ENCODE assay signal across 8 cellular contexts in the genomic region with DNA sequence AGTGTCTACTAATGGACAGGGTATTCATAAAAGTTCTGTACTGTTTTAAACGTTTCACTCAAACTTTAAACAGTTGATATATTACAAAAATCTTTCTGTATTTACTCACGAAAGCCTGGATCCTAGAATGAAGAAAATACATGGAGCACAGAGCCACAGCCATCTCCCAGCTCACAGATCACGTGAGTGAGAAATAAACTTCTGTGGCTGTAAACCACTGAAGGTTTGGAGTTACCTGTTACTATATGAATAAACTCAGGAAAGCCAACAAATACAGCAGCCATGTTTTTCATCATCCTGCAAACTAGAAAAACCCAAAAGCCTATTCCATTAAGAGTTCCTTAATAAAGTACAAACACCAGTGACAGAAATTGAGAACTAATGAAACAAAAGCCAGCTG. TPM values are rescaled to one million over a fixed set of nuclear protein-coding genes. Genes with fewer than 3 reads are reported as not detected.
A peak's percentile ranks its signal among the peaks of the same experiment; 100 is the strongest.
DNase-seq lines count a peak whose midpoint lies in the region; ATAC-seq, FAIRE-seq and TF ChIP-seq lines count a peak whose summit lies in the region.

No MANE protein-coding gene starts in this region.

- no peaks in the 10 kb centered on the region for H3K9me2 ChIP-seq in OCI-LY7 (ENCODE audit: insufficient read depth, low read length)

- peaks cover 38% of the 10 kb centered on the region for H3K4me1 ChIP-seq in OCI-LY7 (ENCODE audit: insufficient read depth, low read length, poor library complexity, severe bottlenecking)
- peaks cover 10% of the 10 kb centered on the region for H3K4me1 ChIP-seq in endothelial cell of umbilical vein (ENCODE audit: control insufficient read depth, extremely low read depth, insufficient read depth, low read length)
- peaks cover 0 to 9% of the 10 kb centered on the region in 2 donors for H3K4me1 ChIP-seq in neuronal stem cell (ENCODE audit: control insufficient read depth in 2 of 2, insufficient read depth in 1 of 2, low read depth in 1 of 2, low read length in 2 of 2)

- H3K27me3 ChIP-seq in CD4-positive, alpha-beta T cell (ENCODE audit: control insufficient read depth, insufficient read depth, low read length): no peaks in the 10 kb centered on the region
- H3K27me3 ChIP-seq in endothelial cell of umbilical vein (ENCODE audit: control insufficient read depth in 2 of 2, insufficient read depth in 2 of 2, low read length in 2 of 2): no peaks in the 10 kb centered on the region
- no peaks in the 10 kb centered on the region for H3K27me3 ChIP-seq in neuronal stem cell (ENCODE audit: control insufficient read depth in 3 of 3, insufficient read depth in 3 of 3, low read depth in 1 of 3, low read length in 3 of 3)

- H2BK5ac ChIP-seq in neuronal stem cell (ENCODE audit: low read length): no peak overlapping the region

- CTCF ChIA-PET in CD4-positive, alpha-beta T cell (lab: Charles Lee): interaction anchor here (2.5 kb wide), 1 partner anchor 10 kb away, joined by 20 read pairs; a partner anchor contains a TSS
- CTCF ChIA-PET in OCI-LY7 (lab: Charles Lee; ENCODE audit: unreplicated experiment) (interaction anchor here (1.5 to 1.6 kb wide), 2 partner anchors 8 to 35 kb away, joined by 4 to 5 read pairs; a partner anchor contains a TSS), endothelial cell of umbilical vein (lab: Charles Lee) (interaction anchor here (0.7 to 2.9 kb wide), 2 partner anchors 8 to 15 kb away, joined by 4 to 20 read pairs; a partner anchor contains a TSS)

- peak overlapping the region; percentile 87 for H3K4me3 ChIP-seq in OCI-LY7 (ENCODE audit: low read depth, low read length, poor library complexity, severe bottlenecking)
- H3K4me3 ChIP-seq in endothelial cell of umbilical vein (replicated peaks in 1 of 3; ENCODE audit: insufficient read depth in 1 of 3, low read depth in 1 of 3, low read length in 3 of 3): peak overlapping the region; percentile 62 to 93 (median 88)
- peak overlapping the region; percentile 71 to 90 for H3K4me3 ChIP-seq in neuronal stem cell (ENCODE audit: low read length in 2 of 2)

- H3K9me3 ChIP-seq in CD4-positive, alpha-beta T cell (ENCODE audit: control insufficient read depth, low read length): no peaks in the 10 kb centered on the region
- no peaks in the 10 kb centered on the region for H3K9me3 ChIP-seq in OCI-LY7 (ENCODE audit: low read length)
- H3K9me3 ChIP-seq in endothelial cell of umbilical vein (replicated peaks; ENCODE audit: control insufficient read depth, insufficient read depth, low read length): no peaks in the 10 kb centered on the region
- no peaks in the 10 kb centered on the region for H3K9me3 ChIP-seq in neuronal stem cell (replicated peaks in 1 of 2; ENCODE audit: control insufficient read depth in 2 of 2, insufficient read depth in 1 of 2, low read depth in 1 of 2, low read length in 2 of 2)

- H3K4me3 Mint-ChIP-seq in CD4-positive, alpha-beta T cell: peak overlapping the region; percentile 94

- H3K4me1 Mint-ChIP-seq in CD4-positive, alpha-beta T cell (ENCODE audit: low read depth): peaks cover 52% of the 10 kb centered on the region

- peak overlapping the region; percentile 95 for H3K9ac ChIP-seq in endothelial cell of umbilical vein (replicated peaks; ENCODE audit: extremely low read depth, insufficient read depth, low read length)
- H3K9ac ChIP-seq in neuronal stem cell (ENCODE audit: low read depth, low read length, poor library complexity): no peak overlapping the region

- peak overlapping the region; percentile 95 for H3K27ac Mint-ChIP-seq in CD4-positive, alpha-beta T cell

- no peak overlapping the region for H3K4ac ChIP-seq in neuronal stem cell (ENCODE audit: low read length)

- dilution Hi-C loops in endothelial cell of umbilical vein (cut with MboI; ENCODE audit: extremely low pct_ligation_motif_present, low sequenced_read_pairs): no loop called here

- no peaks in the 10 kb centered on the region for H3K9me3 Mint-ChIP-seq in CD4-positive, alpha-beta T cell

- H3K9me1 ChIP-seq in endothelial cell of umbilical vein (replicated peaks; ENCODE audit: control insufficient read depth, extremely low read depth, insufficient read depth, low read length): no peaks in the 10 kb centered on the region

- no peak for TF ChIP-seq CTCF in CD4-positive, alpha-beta T cell (IDR thresholded peaks at IDR 0.05)
- TF ChIP-seq CTCF in OCI-LY7 (conservative IDR thresholded peaks at IDR 0.05; ENCODE audit: low read length) (no peak), endothelial cell of umbilical vein (IDR thresholded peaks at IDR 0.05; ENCODE audit: extremely low read depth in 1 of 2, insufficient read depth in 1 of 2, low read depth in 1 of 2, low read length in 2 of 2) (no peak)

- DNase-seq in CD4-positive, alpha-beta T cell: no peak
- DNase-seq in OCI-LY7 (ENCODE audit: low spot score) (no peak), endothelial cell of umbilical vein (ENCODE audit: low read depth, low spot score) (no peak), neuronal stem cell (ENCODE audit: low spot score) (no peak), NCI-H524 (lab: John Stamatoyannopoulos, UW) (no peak)
- DNase-seq in stimulated activated CD4-positive, alpha-beta T cell treated with anti-CD3 and anti-CD28 coated beads, Interleukin-2, amount 100 ng/mL, for 24 hours: no peak

- H2AFZ ChIP-seq in OCI-LY7 (ENCODE audit: low read length) (peak overlapping the region; percentile 72; the same call in 1 of the 2 replicates), endothelial cell of umbilical vein (ENCODE audit: low read depth, low read length) (peak overlapping the region; percentile 51), neuronal stem cell (ENCODE audit: low read length) (no peak overlapping the region)

- no peak overlapping the region for H3K14ac ChIP-seq in neuronal stem cell (ENCODE audit: low read length)

- H3K36me3 Mint-ChIP-seq in CD4-positive, alpha-beta T cell (ENCODE audit: low read depth): peaks cover 39% of the 10 kb centered on the region

- BruUV-seq in OCI-LY7 (replicated peaks; lab: Mats Ljungman, UMichigan) (no TSS peak), endothelial cell of umbilical vein (replicated peaks; lab: Mats Ljungman, UMichigan) (no TSS peak)

- H3K36me3 ChIP-seq in OCI-LY7 (ENCODE audit: insufficient read depth, low read length): peaks cover 27% of the 10 kb centered on the region
- H3K36me3 ChIP-seq in endothelial cell of umbilical vein (ENCODE audit: control insufficient read depth in 2 of 2, extremely low read depth in 1 of 2, insufficient read depth in 2 of 2, low read length in 2 of 2): no peaks in the 10 kb centered on the region
- peaks cover 2 to 37% of the 10 kb centered on the region in 2 donors for H3K36me3 ChIP-seq in neuronal stem cell (replicated peaks in 1 of 2; ENCODE audit: control insufficient read depth in 2 of 2, insufficient read depth in 2 of 2, low read length in 2 of 2)

- peaks cover 2% of the 10 kb centered on the region for H3K79me1 ChIP-seq in neuronal stem cell (ENCODE audit: low read depth, low read length)

- no peak overlapping the region for H4K8ac ChIP-seq in neuronal stem cell (ENCODE audit: low read depth, low read length)

- TF ChIP-seq POLR2A in endothelial cell of umbilical vein (IDR thresholded peaks at IDR 0.05; ENCODE audit: low read depth, low read length): no peak

- H3K27ac ChIP-seq in CD4-positive, alpha-beta T cell (ENCODE audit: low read depth, low read length): peak overlapping the region; percentile 91
- H3K27ac ChIP-seq in OCI-LY7 (ENCODE audit: low read depth, low read length, poor library complexity, severe bottlenecking) (peak overlapping the region; percentile 69), endothelial cell of umbilical vein (ENCODE audit: insufficient read depth, low read depth, low read length) (peak overlapping the region; percentile 74), neuronal stem cell (replicated peaks; ENCODE audit: low read length) (no peak overlapping the region)

- no CpG with 5 or more reads among the region's 3 CpGs for WGBS in neuronal stem cell (ENCODE audit: extremely low coverage in 2 of 2, insufficient read length in 2 of 2, insufficient replicate concordance in 1 of 2), 2 donors

- H2BK120ac ChIP-seq in neuronal stem cell (ENCODE audit: low read depth, low read length): no peak overlapping the region

- intact Hi-C loops in CD4-positive, alpha-beta T cell (cut with DNase I, micrococcal nuclease): loop anchor here (1.0 to 10.0 kb wide), 8 partner anchors 8 to 1270 kb away; a partner anchor contains a TSS
- intact Hi-C loops in OCI-LY7 (cut with micrococcal nuclease; ENCODE audit: unreplicated experiment): loop anchor here (1.0 kb wide), 2 partner anchors 8 to 35 kb away; a partner anchor contains a TSS
- intact Hi-C loops in endothelial cell of umbilical vein (cut with micrococcal nuclease): loop anchor here (1.0 to 2.0 kb wide), 3 partner anchors 8 to 100 kb away; a partner anchor contains a TSS

- H3K79me2 ChIP-seq in OCI-LY7 (ENCODE audit: insufficient read depth, low read depth, low read length): peaks cover 62% of the 10 kb centered on the region
- H3K79me2 ChIP-seq in endothelial cell of umbilical vein (ENCODE audit: control insufficient read depth, insufficient read depth, low read length): peaks cover 55% of the 10 kb centered on the region

- no peak for ATAC-seq in CD4-positive, alpha-beta T cell (ENCODE audit: poor library complexity)
- ATAC-seq in GM21786 (IDR thresholded peaks at IDR 0.05; ENCODE audit: unreplicated experiment): no peak
- ATAC-seq in GM19324 (IDR thresholded peaks at IDR 0.05; ENCODE audit: low FRiP score, unreplicated experiment): no peak

- no peak overlapping the region for H3K18ac ChIP-seq in neuronal stem cell (ENCODE audit: low read length)

- POLR2A ChIA-PET in CD4-positive, alpha-beta T cell (lab: Charles Lee): interaction anchor here (1.2 to 6.9 kb wide), 9 partner anchors 8 to 125 kb away, joined by 4 to 213 read pairs (median 20); a partner anchor contains a TSS
- POLR2A ChIA-PET in OCI-LY7 (lab: Charles Lee): interaction anchor here (0.9 to 5.3 kb wide), 10 partner anchors 9 to 323 kb away, joined by 3 to 52 read pairs (median 6); a partner anchor contains a TSS
- POLR2A ChIA-PET in endothelial cell of umbilical vein (lab: Charles Lee): interaction anchor here (1.0 to 2.4 kb wide), 4 partner anchors 8 to 173 kb away, joined by 3 to 34 read pairs (median 8); a partner anchor contains a TSS

- no peak overlapping the region for H2BK12ac ChIP-seq in neuronal stem cell (ENCODE audit: low read length)

- no peak overlapping the region for H3K23ac ChIP-seq in neuronal stem cell (ENCODE audit: low read depth, low read length, poor library complexity)

- FAIRE-seq in endothelial cell of umbilical vein (lab: Jason Lieb, UNC): no peak

- H4K20me1 ChIP-seq in OCI-LY7 (ENCODE audit: insufficient read depth, low read length) (peaks cover 6% of the 10 kb centered on the region; the same call in 1 of the 2 replicates), endothelial cell of umbilical vein (replicated peaks; ENCODE audit: control insufficient read depth, extremely low read depth, insufficient read depth, low read length) (no peaks in the 10 kb centered on the region)

- no peak overlapping the region for H2BK15ac ChIP-seq in neuronal stem cell (ENCODE audit: low read length)

- no peaks in the 10 kb centered on the region for H3K27me3 Mint-ChIP-seq in CD4-positive, alpha-beta T cell

- H4K91ac ChIP-seq in neuronal stem cell (ENCODE audit: low read depth, low read length, poor library complexity): no peak overlapping the region

- no peak overlapping the region for H2AK5ac ChIP-seq in neuronal stem cell (ENCODE audit: low read depth, low read length)

- H3K4me2 ChIP-seq in OCI-LY7 (ENCODE audit: low read length) (peak overlapping the region; percentile 95), endothelial cell of umbilical vein (ENCODE audit: insufficient read depth, low read length) (peak overlapping the region; percentile 95), neuronal stem cell (ENCODE audit: insufficient read depth, low read length, poor library complexity, severe bottlenecking) (peak overlapping the region; percentile 81)

RNA-seq across cellular contexts. Expression of a gene that starts 0.9 kb away (rescaled TPM):
- 10 to 100 TPM; 27.5 to 29.6 TPM for total RNA-seq in CD4-positive, alpha-beta T cell
- 39.4 and 43.3 TPM in 2 replicates for total RNA-seq in OCI-LY7 (2014; rRNA removed; shearing (Covaris generic))
- 49.1 and 55.3 TPM in 2 replicates for total RNA-seq in OCI-LY7 (2022)
- 35.1 and 36.8 TPM in 2 replicates for total RNA-seq in endothelial cell of umbilical vein
- polyA plus RNA-seq in endothelial cell of umbilical vein: 13.8 and 17.6 TPM in 2 replicates
- polyA plus RNA-seq in endothelial cell of umbilical vein (2011; cell fraction: cytosol; rRNA removed): 16.5 and 18.1 TPM in 2 replicates
- 29.0 and 40.9 TPM in 2 replicates for polyA plus RNA-seq in endothelial cell of umbilical vein (2011; cell fraction: nucleus; rRNA removed)
- polyA plus RNA-seq in endothelial cell of umbilical vein (2012): 27.8 and 35.9 TPM in 2 replicates
- 17.9 and 18.1 TPM in 2 replicates for polyA minus RNA-seq in endothelial cell of umbilical vein
- polyA minus RNA-seq in endothelial cell of umbilical vein (2011; cell fraction: cytosol; rRNA and poly(A)+ RNA removed): 13.5 TPM
- 21.6 and 31.0 TPM in 2 replicates for polyA minus RNA-seq in endothelial cell of umbilical vein (2011; cell fraction: nucleus; rRNA and poly(A)+ RNA removed)
- 54.1 TPM for polyA plus RNA-seq in neuronal stem cell (2013, experiment 1 of 2)
- polyA plus RNA-seq in neuronal stem cell (2013, experiment 2 of 2): 57.1 TPM

RNA-seq across cellular contexts. Expression of a gene that starts 34.6 kb away (rescaled TPM):
- 100 to 1,000 TPM; 201 to 212 TPM for total RNA-seq in CD4-positive, alpha-beta T cell
- total RNA-seq in OCI-LY7 (2014; rRNA removed; shearing (Covaris generic)): 235 and 303 TPM in 2 replicates
- 254 and 304 TPM in 2 replicates for total RNA-seq in OCI-LY7 (2022)
- total RNA-seq in endothelial cell of umbilical vein: 1,253 and 1,310 TPM in 2 replicates
- polyA plus RNA-seq in endothelial cell of umbilical vein: 188 and 310 TPM in 2 replicates
- 622 and 672 TPM in 2 replicates for polyA plus RNA-seq in endothelial cell of umbilical vein (2011; cell fraction: cytosol; rRNA removed)
- 1,138 and 1,640 TPM in 2 replicates for polyA plus RNA-seq in endothelial cell of umbilical vein (2011; cell fraction: nucleus; rRNA removed)
- polyA plus RNA-seq in endothelial cell of umbilical vein (2012): 967 and 1,014 TPM in 2 replicates
- polyA minus RNA-seq in endothelial cell of umbilical vein: 299 and 328 TPM in 2 replicates
- polyA minus RNA-seq in endothelial cell of umbilical vein (2011; cell fraction: cytosol; rRNA and poly(A)+ RNA removed): 72.4 TPM
- 434 and 718 TPM in 2 replicates for polyA minus RNA-seq in endothelial cell of umbilical vein (2011; cell fraction: nucleus; rRNA and poly(A)+ RNA removed)
- 312 TPM for polyA plus RNA-seq in neuronal stem cell (2013, experiment 1 of 2)
- 308 TPM for polyA plus RNA-seq in neuronal stem cell (2013, experiment 2 of 2)
